Comparison of ENCODE assay signal across 32 cellular contexts in genomic region chr3:105933871-105934270, GRCh38.
DNase-seq lines count a peak whose midpoint lies in the region; ATAC-seq and TF ChIP-seq lines count a peak whose summit lies in the region.
"Had no signal": no experiment of that assay in that cellular context is flagged by ENCODE, and none has a peak within 500 bp of the region (broad histone marks: within the 10 kb centered on the region; RNA-seq: fewer than 3 reads in every experiment).

No MANE protein-coding gene starts in this region.

- peak overlapping the region; percentile 73 for H2AFZ ChIP-seq in smooth muscle cell (ENCODE audit: low read depth)

- TF ChIP-seq CTCF in smooth muscle cell (IDR thresholded peaks at IDR 0.05; ENCODE audit: borderline replicate concordance, insufficient read depth, poor library complexity, severe bottlenecking) = no peak

- H3F3A ChIP-seq in smooth muscle cell (ENCODE audit: low read depth) = no peaks in the 10 kb centered on the region

- H3K4me3 ChIP-seq in smooth muscle cell = no peak overlapping the region
- H3K4me3 ChIP-seq: cardiac muscle cell, colonic mucosa, psoas muscle, upper lobe of left lung had no signal

- no peaks in the 10 kb centered on the region for H3K79me2 ChIP-seq in smooth muscle cell (ENCODE audit: low read depth)

- no peaks in the 10 kb centered on the region for H3K27me3 ChIP-seq in smooth muscle cell (ENCODE audit: low read depth)
- H3K27me3 ChIP-seq: cardiac muscle cell, colonic mucosa, upper lobe of left lung had no signal

- no peak for ATAC-seq in HG03139 (IDR thresholded peaks at IDR 0.05; ENCODE audit: unreplicated experiment)
- ATAC-seq: activated CD8-positive, alpha-beta T cell treated with anti-CD3 and anti-CD28 coated beads, Interleukin-2, amount 10 ng/mL, durations not matched to agents 7 days and 5 days; activated naive CD4-positive, alpha-beta T cell treated with anti-CD3 and anti-CD28 coated beads, Interleukin-2, amount 50 U/mL, for 72 hours; HepG2; natural killer cell; psoas muscle; stimulated activated effector memory CD8-positive, alpha-beta T cell treated with anti-CD3 and anti-CD28 coated beads, Interleukin-12 subunit alpha, Interleukin-12 subunit beta, amount 100 ng/mL, for 72 hours had no signal

- no peak overlapping the region for H3K9ac ChIP-seq in smooth muscle cell (ENCODE audit: low read depth)

- no peaks in the 10 kb centered on the region for H3K36me3 ChIP-seq in smooth muscle cell (ENCODE audit: low read depth)
- H3K36me3 ChIP-seq: cardiac muscle cell, colonic mucosa, upper lobe of left lung had no signal

- H3K27ac ChIP-seq in smooth muscle cell (ENCODE audit: low read depth) = no peak overlapping the region
- H3K27ac ChIP-seq: 22Rv1, cardiac muscle cell, colonic mucosa, psoas muscle, upper lobe of left lung had no signal

- no peaks in the 10 kb centered on the region for H3K9me3 ChIP-seq in smooth muscle cell (replicated peaks; ENCODE audit: low read depth)
- H3K9me3 ChIP-seq: Caco-2, colonic mucosa, psoas muscle, upper lobe of left lung had no signal

- no peaks in the 10 kb centered on the region for H3K4me1 ChIP-seq in smooth muscle cell (ENCODE audit: low read depth)
- H3K4me1 ChIP-seq: Caco-2, colonic mucosa, psoas muscle, upper lobe of left lung had no signal

- no peaks in the 10 kb centered on the region for H4K20me1 ChIP-seq in smooth muscle cell (ENCODE audit: low read depth)

- H3K4me2 ChIP-seq in smooth muscle cell = peak overlapping the region; percentile 13

- 39% methylated on average over 4 of the region's 4 CpGs for WGBS in smooth muscle cell (ENCODE audit: low lambda C conversion rate)

- peak; percentile 18 for DNase-seq in NCI-H2171 treated with DMSO at 0.1 percent for 48 hours (lab: John Stamatoyannopoulos, UW)
- no peak for DNase-seq in NCI-H2171 (lab: John Stamatoyannopoulos, UW)
- peak; percentile 84 for DNase-seq in amniotic epithelial cell (ENCODE audit: low read depth)
- DNase-seq in hepatic stellate cell (ENCODE audit: low spot score) = peak; percentile 13
- no peak for DNase-seq in smooth muscle cell (lab: John Stamatoyannopoulos, UW; ENCODE audit: unreplicated experiment)
- no peak for DNase-seq in COLO668 (lab: John Stamatoyannopoulos, UW; ENCODE audit: unreplicated experiment)
- no peak for DNase-seq in NCI-H524 treated with DMSO at 0.1 percent for 48 hours (lab: John Stamatoyannopoulos, UW)
- DNase-seq: activated CD8-positive, alpha-beta T cell treated with anti-CD3 and anti-CD28 coated beads, Interleukin-2, amount 10 ng/mL, durations not matched to agents 7 days and 5 days; anterior cingulate cortex; C1 segment of cervical spinal cord; Caco-2; colonic mucosa; effector CD4-positive, alpha-beta T cell; foreskin fibroblast; Karpas-422; MV-4-11; natural killer cell; NCI-H1436 treated with DMSO at 0.1 percent for 48 hours; NCI-H2081 treated with DMSO at 0.1 percent for 48 hours; NCI-H446; NCI-H82; psoas muscle; SIG-M5; substantia nigra; T-helper 1 cell; upper lobe of left lung had no signal

Comparison
In these comparisons a context has a peak if more than half of its experiments do, and no peak if none do; other contexts are left out.
1. DNase-seq: peak in NCI-H2171 treated with DMSO at 0.1 percent for 48 hours (single experiment), amniotic epithelial cell (single experiment) and hepatic stellate cell (single experiment); none in NCI-H2171 (single experiment), smooth muscle cell (single experiment), COLO668 (single experiment) and NCI-H524 treated with DMSO at 0.1 percent for 48 hours (single experiment).